1 cellular context compared by ENCODE assay signal in the genomic region with DNA sequence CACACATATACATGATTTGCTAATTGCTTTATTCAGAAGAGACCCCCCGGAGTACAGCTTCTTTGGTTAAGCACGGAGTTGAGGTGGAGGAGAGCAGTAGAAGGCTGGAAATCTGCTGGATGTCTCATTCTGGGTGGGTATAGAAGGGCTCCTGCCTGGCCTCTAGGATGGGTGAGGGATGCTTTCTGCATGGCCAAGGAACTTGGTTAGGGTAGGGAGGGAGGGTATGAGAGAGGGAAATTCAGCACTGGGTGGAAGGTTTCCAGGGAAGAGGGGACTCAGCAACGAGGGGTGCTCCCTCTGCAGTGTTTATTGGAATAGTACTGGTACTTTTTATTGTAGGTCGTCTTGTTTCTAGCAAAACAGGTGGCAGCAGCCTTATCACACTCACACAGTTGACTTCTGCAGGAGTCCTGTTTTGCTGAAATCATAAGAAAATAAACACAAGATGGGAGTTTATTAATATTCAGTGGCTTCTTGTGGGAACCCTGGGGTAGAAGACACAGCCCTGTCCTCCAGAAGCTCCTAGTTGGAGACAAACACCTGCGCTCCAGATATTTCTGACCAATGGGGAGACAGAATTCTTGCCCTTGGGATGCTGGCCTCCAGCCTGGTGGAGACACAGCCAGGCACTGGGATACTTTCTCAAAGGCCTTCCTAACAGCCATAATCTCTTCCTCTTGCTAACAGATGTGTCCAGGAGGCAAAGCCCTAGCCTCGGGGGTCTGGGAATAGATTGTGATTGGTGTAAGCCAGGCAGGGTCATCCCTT.
TF ChIP-seq lines count a peak whose summit lies in the region.

No MANE protein-coding gene starts in this region.

TF ChIP-seq in SK-N-SH, 30 proteins besides CTCF, POLR2A, EP300 and RAD21 (continued from another document):
- TF ChIP-seq, protein P1, sequence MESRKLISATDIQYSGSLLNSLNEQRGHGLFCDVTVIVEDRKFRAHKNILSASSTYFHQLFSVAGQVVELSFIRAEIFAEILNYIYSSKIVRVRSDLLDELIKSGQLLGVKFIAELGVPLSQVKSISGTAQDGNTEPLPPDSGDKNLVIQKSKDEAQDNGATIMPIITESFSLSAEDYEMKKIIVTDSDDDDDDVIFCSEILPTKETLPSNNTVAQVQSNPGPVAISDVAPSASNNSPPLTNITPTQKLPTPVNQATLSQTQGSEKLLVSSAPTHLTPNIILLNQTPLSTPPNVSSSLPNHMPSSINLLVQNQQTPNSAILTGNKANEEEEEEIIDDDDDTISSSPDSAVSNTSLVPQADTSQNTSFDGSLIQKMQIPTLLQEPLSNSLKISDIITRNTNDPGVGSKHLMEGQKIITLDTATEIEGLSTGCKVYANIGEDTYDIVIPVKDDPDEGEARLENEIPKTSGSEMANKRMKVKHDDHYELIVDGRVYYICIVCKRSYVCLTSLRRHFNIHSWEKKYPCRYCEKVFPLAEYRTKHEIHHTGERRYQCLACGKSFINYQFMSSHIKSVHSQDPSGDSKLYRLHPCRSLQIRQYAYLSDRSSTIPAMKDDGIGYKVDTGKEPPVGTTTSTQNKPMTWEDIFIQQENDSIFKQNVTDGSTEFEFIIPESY (IDR thresholded peaks at IDR 0.05; ENCODE audit: borderline replicate concordance, low read depth), result no peak
- TF ChIP-seq YY1 (IDR thresholded peaks at IDR 0.05; ENCODE audit: low read depth), result no peak
